In the genomic region with DNA sequence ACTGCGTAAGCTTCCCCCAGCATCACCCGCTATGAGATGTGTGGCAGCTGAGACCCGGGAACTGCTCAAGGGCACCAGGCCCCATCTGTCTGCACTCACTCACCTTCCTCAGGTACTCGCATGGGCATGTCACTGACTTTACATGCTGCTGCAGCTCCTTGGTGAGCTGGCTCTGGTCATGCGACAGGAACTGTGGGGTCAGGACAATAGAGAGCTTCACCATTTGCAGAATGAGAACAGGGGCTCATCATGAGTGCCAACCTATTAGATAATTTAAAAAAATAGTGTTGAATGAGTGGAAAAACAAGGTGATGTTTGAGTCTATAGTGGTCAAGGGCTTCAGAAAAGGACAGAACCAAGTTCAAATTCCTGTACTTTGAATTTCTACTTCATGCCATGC, we compare ENCODE assay signal across 4 cellular contexts. TPM values are rescaled to one million over a fixed set of nuclear protein-coding genes. Genes with fewer than 3 reads are reported as not detected.
"Had no signal": no experiment of that assay in that cellular context is flagged by ENCODE, and none has a peak within 500 bp of the region (broad histone marks: within the 10 kb centered on the region; RNA-seq: fewer than 3 reads in every experiment).

No MANE protein-coding gene starts in this region.

RNA-seq across cellular contexts. Expression of gene NPIPB6, which starts 0.7 kb away (rescaled TPM):
- total RNA-seq: fibroblast of villous mesenchyme, kidney epithelial cell, lung microvascular endothelial cell had no signal
- polyA plus RNA-seq: naive thymus-derived CD4-positive, alpha-beta T cell had no signal
